26 cellular contexts compared by ENCODE assay signal in genomic region chr17:17054636-17055035, GRCh38. TPM values are rescaled to one million over a fixed set of nuclear protein-coding genes. Genes with fewer than 3 reads are reported as not detected.
DNase-seq lines count a peak whose midpoint lies in the region; ATAC-seq, FAIRE-seq and TF ChIP-seq lines count a peak whose summit lies in the region.
"Had no signal": no experiment of that assay in that cellular context is flagged by ENCODE, and none has a peak within 500 bp of the region (broad histone marks: within the 10 kb centered on the region; RNA-seq: fewer than 3 reads in every experiment).

No MANE protein-coding gene starts in this region.

- H3K36me3 ChIP-seq in CD4-positive, CD25-positive, alpha-beta regulatory T cell (ENCODE audit: control insufficient read depth, insufficient read depth, low read length): peaks cover 7% of the 10 kb centered on the region
- H3K36me3 ChIP-seq in RWPE2 (ENCODE audit: low read depth): peaks cover 40% of the 10 kb centered on the region
- H3K36me3 ChIP-seq in thoracic aorta: peaks cover 9% of the 10 kb centered on the region

- H3K36me3 Mint-ChIP-seq in CD4-positive, CD25-positive, alpha-beta regulatory T cell: peaks cover 10% of the 10 kb centered on the region
- H3K36me3 Mint-ChIP-seq: IgD-negative memory B cell had no signal

- no peak overlapping the region for H3K4me3 ChIP-seq in CD4-positive, CD25-positive, alpha-beta regulatory T cell (ENCODE audit: low read depth, low read length)
- H3K4me3 ChIP-seq in RWPE2 (ENCODE audit: severe bottlenecking) (no peak overlapping the region), thoracic aorta (no peak overlapping the region), foreskin fibroblast (ENCODE audit: low read depth in 1 of 2, low read length in 2 of 2) (no peak overlapping the region)
- H3K4me3 ChIP-seq: adrenal gland had no signal

- H3K4me3 Mint-ChIP-seq in CD4-positive, CD25-positive, alpha-beta regulatory T cell: no peak overlapping the region
- H3K4me3 Mint-ChIP-seq: activated CD4-positive, alpha-beta T cell treated with anti-CD3 and anti-CD28 coated beads, Interleukin-2, amount 10 ng/mL, durations not matched to agents 7 days and 5 days; brain; IgD-negative memory B cell had no signal

- no peak for DNase-seq in CD4-positive, CD25-positive, alpha-beta regulatory T cell
- DNase-seq in RWPE2 (ENCODE audit: low spot score): no peak
- peak; percentile 44 for DNase-seq in islet precursor cell
- DNase-seq in thoracic aorta (ENCODE audit: low spot score): no peak
- DNase-seq in GM19239 (ENCODE audit: insufficient read length, low spot score): no peak
- no peak for DNase-seq in foreskin fibroblast
- no peak for DNase-seq in cerebellar nuclear complex (lab: John Stamatoyannopoulos, UW)
- DNase-seq: activated CD4-positive, alpha-beta T cell treated with anti-CD3 and anti-CD28 coated beads, Interleukin-2, amount 10 ng/mL, durations not matched to agents 7 days and 5 days; activated naive CD4-positive, alpha-beta T cell treated with Interleukin-2 at 50 U/mL for 16 hours; activated T-cell treated with anti-CD3 and anti-CD28 coated beads, Interleukin-2, amount 50 U/mL, for 72 hours; effector CD4-positive, alpha-beta T cell; erythroblast; GOT3; mesendoderm; NCI-H187; NCI-H2171; NCI-H510A; SHP77 had no signal

- H3K4me1 ChIP-seq in CD4-positive, CD25-positive, alpha-beta regulatory T cell (ENCODE audit: control insufficient read depth, insufficient read depth, low read length, poor library complexity, severe bottlenecking): peaks cover 27% of the 10 kb centered on the region
- H3K4me1 ChIP-seq in RWPE2 (ENCODE audit: insufficient read depth, poor library complexity, severe bottlenecking) (peaks cover 36% of the 10 kb centered on the region), thoracic aorta (ENCODE audit: control insufficient read depth in 1 of 2, low read depth in 2 of 2) (peaks cover 44 to 71% of the 10 kb centered on the region in 2 donors)

- FAIRE-seq in GM19239 (lab: Jason Lieb, UNC): no peak
- FAIRE-seq: urothelium cell line had no signal

- no peaks in the 10 kb centered on the region for H3K9me3 ChIP-seq in CD4-positive, CD25-positive, alpha-beta regulatory T cell (ENCODE audit: control insufficient read depth in 2 of 2, low read length in 2 of 2)
- H3K9me3 ChIP-seq in RWPE2 (ENCODE audit: severe bottlenecking) (no peaks in the 10 kb centered on the region), thoracic aorta (no peaks in the 10 kb centered on the region)
- H3K9me3 ChIP-seq: adrenal gland, heart left ventricle, neutrophil had no signal

- no peak for TF ChIP-seq CTCF in RWPE2 (IDR thresholded peaks at IDR 0.05; ENCODE audit: poor library complexity, severe bottlenecking)
- TF ChIP-seq CTCF in thoracic aorta (IDR thresholded peaks at IDR 0.05): no peak
- TF ChIP-seq CTCF in foreskin fibroblast (IDR thresholded peaks at IDR 0.05; ENCODE audit: low read depth, low read length): no peak

- peaks cover 7 to 52% (median 29%) of the 10 kb centered on the region in 4 donors for H3K4me1 Mint-ChIP-seq in CD4-positive, CD25-positive, alpha-beta regulatory T cell

- no peaks in the 10 kb centered on the region for H3K27me3 Mint-ChIP-seq in CD4-positive, CD25-positive, alpha-beta regulatory T cell
- H3K27me3 Mint-ChIP-seq: activated CD4-positive, alpha-beta T cell treated with anti-CD3 and anti-CD28 coated beads, Interleukin-2, amount 10 ng/mL, durations not matched to agents 7 days and 5 days; brain; IgD-negative memory B cell had no signal

- no peaks in the 10 kb centered on the region for H3K27me3 ChIP-seq in CD4-positive, CD25-positive, alpha-beta regulatory T cell (ENCODE audit: control insufficient read depth, insufficient read depth, low read length)
- H3K27me3 ChIP-seq in RWPE2 (ENCODE audit: insufficient read depth, poor library complexity, severe bottlenecking): no peaks in the 10 kb centered on the region
- H3K27me3 ChIP-seq in thoracic aorta (replicated peaks; ENCODE audit: insufficient read depth): no peaks in the 10 kb centered on the region
- H3K27me3 ChIP-seq: adrenal gland, heart left ventricle, neutrophil had no signal

- H3K27ac Mint-ChIP-seq in CD4-positive, CD25-positive, alpha-beta regulatory T cell: peak overlapping the region in 2 of 3 donors; percentile 6 to 80
- H3K27ac Mint-ChIP-seq: activated CD4-positive, alpha-beta T cell treated with anti-CD3 and anti-CD28 coated beads, Interleukin-2, amount 10 ng/mL, durations not matched to agents 7 days and 5 days had no signal

- H3K27ac ChIP-seq in CD4-positive, CD25-positive, alpha-beta regulatory T cell (ENCODE audit: insufficient read depth, low read length, poor library complexity, severe bottlenecking): no peak overlapping the region
- H3K27ac ChIP-seq in RWPE2 (ENCODE audit: poor library complexity, severe bottlenecking) (peak overlapping the region; percentile 35), thoracic aorta (peak overlapping the region; percentile 64 to 78)
- H3K27ac ChIP-seq: neutrophil, VCaP had no signal

- no peaks in the 10 kb centered on the region for H3K9me3 Mint-ChIP-seq in CD4-positive, CD25-positive, alpha-beta regulatory T cell
- H3K9me3 Mint-ChIP-seq: activated CD4-positive, alpha-beta T cell treated with anti-CD3 and anti-CD28 coated beads, Interleukin-2, amount 10 ng/mL, durations not matched to agents 7 days and 5 days; activated T-cell treated with anti-CD3 and anti-CD28 coated beads, Interleukin-2, amount 50 U/mL, for 72 hours; brain; IgD-negative memory B cell had no signal

- no peak for ATAC-seq in CD4-positive, CD25-positive, alpha-beta regulatory T cell (ENCODE audit: low read depth in 2 of 2)
- no peak for ATAC-seq in RWPE2 (ENCODE audit: low read depth)
- no peak for ATAC-seq in thoracic aorta (ENCODE audit: insufficient number of reproducible peaks, low FRiP score, low read depth)
- ATAC-seq in HG03521 (IDR thresholded peaks at IDR 0.05; ENCODE audit: unreplicated experiment): no peak

RNA-seq across cellular contexts. Expression of gene MPRIP, which starts 12.4 kb away (rescaled TPM):
- 234 TPM for total RNA-seq in CD4-positive, CD25-positive, alpha-beta regulatory T cell
- polyA plus RNA-seq in CD4-positive, CD25-positive, alpha-beta regulatory T cell: 10 to 100 TPM; 49.0 to 88.5 (median 55.8) TPM
- total RNA-seq in thoracic aorta: 100 to 1,000 TPM; 235 to 252 TPM
